In genomic region chr4:92629302-92629701, GRCh38 we compare ENCODE assay signal across 7 cellular contexts.
"Had no signal": no experiment of that assay in that cellular context is flagged by ENCODE, and none has a peak within 500 bp of the region (broad histone marks: within the 10 kb centered on the region; RNA-seq: fewer than 3 reads in every experiment).

No MANE protein-coding gene starts in this region.

- H3K9me3 Mint-ChIP-seq: GM23338, H9 had no signal

- H3K4me3 ChIP-seq: GM23338 had no signal

- DNase-seq: H9, HCEC 1CT, HFFc6 had no signal

- ATAC-seq: GM23338, HepG2 had no signal

- H3K4me1 Mint-ChIP-seq: IgD-negative memory B cell had no signal

- H3K27me3 Mint-ChIP-seq: IgD-negative memory B cell had no signal

- H3K27ac ChIP-seq: HL-60 had no signal

- H3K36me3 Mint-ChIP-seq: IgD-negative memory B cell had no signal

- H3K4me3 Mint-ChIP-seq: GM23338, H9, HFFc6, IgD-negative memory B cell had no signal

- H3K4me2 ChIP-seq: GM23338 had no signal

- H2AFZ ChIP-seq: GM23338 had no signal

- H3K27ac Mint-ChIP-seq: GM23338, H9, HFFc6, IgD-negative memory B cell had no signal
